In the genomic region with DNA sequence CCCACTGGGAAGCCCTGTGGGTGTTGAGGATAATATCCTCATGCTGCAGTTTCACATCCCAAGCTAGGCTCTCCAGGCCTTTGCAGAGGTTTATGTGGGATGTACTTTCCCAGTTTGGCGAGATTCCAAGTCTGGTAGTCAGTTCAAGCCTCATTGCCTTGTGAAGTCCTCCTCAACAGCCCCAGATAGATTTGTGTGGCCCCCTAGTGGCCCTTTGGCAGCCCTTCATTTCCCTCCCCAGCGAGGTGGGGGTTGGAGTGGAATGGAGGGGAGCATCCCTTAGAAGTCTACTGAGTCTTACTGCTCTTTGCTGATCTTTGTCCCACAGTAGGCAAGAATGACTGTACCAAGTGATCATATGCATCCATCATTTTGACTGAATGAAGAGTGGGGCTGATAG, we compare ENCODE assay signal across 9 cellular contexts.
DNase-seq lines count a peak whose midpoint lies in the region; ATAC-seq and TF ChIP-seq lines count a peak whose summit lies in the region.
"Had no signal": no experiment of that assay in that cellular context is flagged by ENCODE, and none has a peak within 500 bp of the region (broad histone marks: within the 10 kb centered on the region; RNA-seq: fewer than 3 reads in every experiment).

No MANE protein-coding gene starts in this region.

- H3K4me3 ChIP-seq in AG10803 (ENCODE audit: low read length) = no peak overlapping the region
- H3K4me3 ChIP-seq: upper lobe of left lung had no signal

- peak; percentile 67 for TF ChIP-seq CTCF in AG10803 (conservative IDR thresholded peaks at IDR 0.05; ENCODE audit: low read length)

- DNase-seq in AG10803 (ENCODE audit: low read depth) (peak; percentile 75), HK-2 (ENCODE audit: unreplicated experiment) (peak; percentile 53), SKM-1 treated with dmso at 0.1 percent for 144 hours (lab: John Stamatoyannopoulos, UW; ENCODE audit: unreplicated experiment) (peak; percentile 21), left cardiac atrium (peak; percentile 33), DMS114 treated with DMSO at 0.1 percent for 48 hours (lab: John Stamatoyannopoulos, UW; ENCODE audit: unreplicated experiment) (no peak)
- DNase-seq in stimulated activated CD8-positive, alpha-beta memory T cell treated with anti-CD3 and anti-CD28 coated beads, Interleukin-4, amount 100 ng/mL, for 48 hours = peak; percentile 23
- DNase-seq in activated naive CD8-positive, alpha-beta T cell treated with anti-CD3 and anti-CD28 coated beads, Interleukin-2, amount 50 U/mL, for 24 hours = no peak
- DNase-seq: upper lobe of left lung had no signal

- no peaks in the 10 kb centered on the region for H3K36me3 Mint-ChIP-seq in activated naive CD8-positive, alpha-beta T cell treated with anti-CD3 and anti-CD28 coated beads, Interleukin-2, amount 50 U/mL, for 24 hours (ENCODE audit: low read depth)

- intact Hi-C loops in left cardiac atrium (cut with DNase I) = loop anchor here in 1 of 2 donors (10.0 kb wide), 1 partner anchor 131 kb away; no protein-coding TSS in a partner anchor

- no peak overlapping the region for H3K27ac Mint-ChIP-seq in activated naive CD8-positive, alpha-beta T cell treated with anti-CD3 and anti-CD28 coated beads, Interleukin-2, amount 50 U/mL, for 24 hours

- H3K27me3 Mint-ChIP-seq in activated naive CD8-positive, alpha-beta T cell treated with anti-CD3 and anti-CD28 coated beads, Interleukin-2, amount 50 U/mL, for 24 hours = no peaks in the 10 kb centered on the region

- peak; percentile 68 to 84 for ATAC-seq in left cardiac atrium
- ATAC-seq in activated naive CD8-positive, alpha-beta T cell treated with anti-CD3 and anti-CD28 coated beads, Interleukin-2, amount 50 U/mL, for 24 hours = no peak
- no peak for ATAC-seq in HG03571 (IDR thresholded peaks at IDR 0.05; ENCODE audit: unreplicated experiment)

- no peaks in the 10 kb centered on the region for H3K4me1 Mint-ChIP-seq in activated naive CD8-positive, alpha-beta T cell treated with anti-CD3 and anti-CD28 coated beads, Interleukin-2, amount 50 U/mL, for 24 hours

- H3K9me3 Mint-ChIP-seq in activated naive CD8-positive, alpha-beta T cell treated with anti-CD3 and anti-CD28 coated beads, Interleukin-2, amount 50 U/mL, for 24 hours = peaks cover 8% of the 10 kb centered on the region

- no peak overlapping the region for H3K4me3 Mint-ChIP-seq in activated naive CD8-positive, alpha-beta T cell treated with anti-CD3 and anti-CD28 coated beads, Interleukin-2, amount 50 U/mL, for 24 hours

Comparison
In these comparisons a context has a peak if more than half of its experiments do, and no peak if none do; other contexts are left out.
1. DNase-seq: peak in AG10803 (single experiment), HK-2 (single experiment), SKM-1 treated with dmso at 0.1 percent for 144 hours (single experiment), left cardiac atrium (single experiment) and stimulated activated CD8-positive, alpha-beta memory T cell treated with anti-CD3 and anti-CD28 coated beads, Interleukin-4, amount 100 ng/mL, for 48 hours (single experiment); none in DMS114 treated with DMSO at 0.1 percent for 48 hours (single experiment) and activated naive CD8-positive, alpha-beta T cell treated with anti-CD3 and anti-CD28 coated beads, Interleukin-2, amount 50 U/mL, for 24 hours (single experiment).
2. ATAC-seq: peak in left cardiac atrium (2 of 2); none in activated naive CD8-positive, alpha-beta T cell treated with anti-CD3 and anti-CD28 coated beads, Interleukin-2, amount 50 U/mL, for 24 hours (single experiment) and HG03571 (single experiment).